8 cellular contexts compared by ENCODE assay signal in genomic region chr19:50414850-50415660, GRCh38. TPM values are rescaled to one million over a fixed set of nuclear protein-coding genes. Genes with fewer than 3 reads are reported as not detected.
DNase-seq lines count a peak whose midpoint lies in the region; ATAC-seq lines count a peak whose summit lies in the region.

No MANE protein-coding gene starts in this region.

- H3K27ac ChIP-seq in right cardiac atrium (ENCODE audit: low read length), result no peak overlapping the region

- peak; percentile 7 for ATAC-seq in HG03342 (IDR thresholded peaks at IDR 0.05; ENCODE audit: unreplicated experiment)
- ATAC-seq in right cardiac atrium, result peak; percentile 69 to 86

- intact Hi-C loops in right cardiac atrium (cut with DNase I), result loop anchor here in 2 of 4 donors (5.0 kb wide), 2 partner anchors 48 to 53 kb away; partner anchors contain the start of gene NAPSA (in 1 of the 2)

- H3K4me1 ChIP-seq in right cardiac atrium (ENCODE audit: control insufficient read depth, insufficient read depth, low read length), result no peaks in the 10 kb centered on the region

- DNase-seq in NCI-H1417 (lab: John Stamatoyannopoulos, UW), result peak in 2 of 3 experiments; percentile 9 to 40
- no peak for DNase-seq in NCI-H1417 treated with DMSO at 0.1 percent for 48 hours (lab: John Stamatoyannopoulos, UW)
- peak; percentile 34 to 75 (median 64) for DNase-seq in T-helper 2 cell
- peak; percentile 6 for DNase-seq in amniotic stem cell (lab: John Stamatoyannopoulos, UW)
- peak; percentile 76 to 92 (median 89) for DNase-seq in right cardiac atrium
- peak; percentile 49 to 75 for DNase-seq in stimulated activated CD4-positive, alpha-beta T cell treated with anti-CD3 and anti-CD28 coated beads, Interleukin-12 subunit alpha, Interleukin-12 subunit beta, amount 100 ng/mL, for 24 hours (ENCODE audit: low read depth in 2 of 2)
- DNase-seq in NCI-H1436 treated with DMSO at 0.1 percent for 48 hours (lab: John Stamatoyannopoulos, UW), result no peak

- no peaks in the 10 kb centered on the region for H3K27me3 ChIP-seq in right cardiac atrium (ENCODE audit: control insufficient read depth, insufficient read depth)

- no peaks in the 10 kb centered on the region for H3K9me3 ChIP-seq in right cardiac atrium (ENCODE audit: control insufficient read depth, low read length)

- 43% methylated on average over 39 of the region's 39 CpGs for WGBS in right cardiac atrium

- no peak overlapping the region for H3K4me3 ChIP-seq in right cardiac atrium (ENCODE audit: low read length)

RNA-seq across cellular contexts. Expression of gene SPIB, which starts 3.7 kb away (rescaled TPM):
- under 1 TPM in 2 of 4 donors, not detected in 2; 0.14 to 0.29 TPM for total RNA-seq in right cardiac atrium
- polyA plus RNA-seq in right cardiac atrium, result 0.02 TPM

RNA-seq across cellular contexts. Expression of gene MYBPC2, which starts 17.6 kb away (rescaled TPM):
- total RNA-seq in right cardiac atrium, result not detected
- not detected for polyA plus RNA-seq in right cardiac atrium

RNA-seq across cellular contexts. Expression of gene POLD1, which starts 30.9 kb away (rescaled TPM):
- total RNA-seq in right cardiac atrium, result 10 to 100 TPM in 3 of 4 donors, 1 to 10 TPM in 1; 9.0 to 12.5 (median 11.6) TPM
- polyA plus RNA-seq in right cardiac atrium, result 8.7 TPM

RNA-seq across cellular contexts. Expression of gene NR1H2, which starts 38.8 kb away (rescaled TPM):
- 10 to 100 TPM; 68.3 to 74.5 (median 70.2) TPM for total RNA-seq in right cardiac atrium
- 80.9 TPM for polyA plus RNA-seq in right cardiac atrium

RNA-seq across cellular contexts. Expression of gene NAPSA, which starts 49.6 kb away (rescaled TPM):
- under 1 TPM in 3 of 4 donors, not detected in 1; 0.43 to 0.84 (median 0.56) TPM for total RNA-seq in right cardiac atrium
- polyA plus RNA-seq in right cardiac atrium, result 0.72 TPM

Comparison
In these comparisons a context has a peak if more than half of its experiments do, and no peak if none do; other contexts are left out.
1. DNase-seq: peak in NCI-H1417 (2 of 3), T-helper 2 cell (5 of 5), amniotic stem cell (single experiment), right cardiac atrium (3 of 3) and stimulated activated CD4-positive, alpha-beta T cell treated with anti-CD3 and anti-CD28 coated beads, Interleukin-12 subunit alpha, Interleukin-12 subunit beta, amount 100 ng/mL, for 24 hours (2 of 2); none in NCI-H1417 treated with DMSO at 0.1 percent for 48 hours (single experiment) and NCI-H1436 treated with DMSO at 0.1 percent for 48 hours (single experiment).